11 cellular contexts compared by ENCODE assay signal in genomic region chr1:94863919-94864318, GRCh38. TPM values are rescaled to one million over a fixed set of nuclear protein-coding genes. Genes with fewer than 3 reads are reported as not detected.
A peak's percentile ranks its signal among the peaks of the same experiment; 100 is the strongest.
DNase-seq lines count a peak whose midpoint lies in the region; ATAC-seq, FAIRE-seq and TF ChIP-seq lines count a peak whose summit lies in the region.
"Had no signal": no experiment of that assay in that cellular context is flagged by ENCODE, and none has a peak within 500 bp of the region (broad histone marks: within the 10 kb centered on the region; RNA-seq: fewer than 3 reads in every experiment).

No MANE protein-coding gene starts in this region.

- no peak for FAIRE-seq in pancreas (lab: Jason Lieb, UNC)

- H3K36me3 ChIP-seq in SJSA1, result no peaks in the 10 kb centered on the region
- no peaks in the 10 kb centered on the region for H3K36me3 ChIP-seq in pancreas

- no peaks in the 10 kb centered on the region for H3K9me3 Mint-ChIP-seq in natural killer cell
- H3K9me3 Mint-ChIP-seq: stimulated activated naive CD8-positive, alpha-beta T cell treated with anti-CD3 and anti-CD28 coated beads, Interleukin-15, Interleukin-2, amounts not matched to agents 100 ng/mL and 50 ng/mL, for 24 hours had no signal

- H3K27ac ChIP-seq in SJSA1, result peak overlapping the region; percentile 79
- H3K27ac ChIP-seq in pancreas, result peak overlapping the region; percentile 72 to 97 (median 86)

- ATAC-seq in pancreas (peak; percentile 80 to 91 (median 83)), T-helper 17 cell (no peak), natural killer cell (no peak)
- ATAC-seq in stimulated activated naive CD8-positive, alpha-beta T cell treated with anti-CD3 and anti-CD28 coated beads, Interleukin-15, Interleukin-2, amounts not matched to agents 100 U/mL and 50 U/mL, for 24 hours, result no peak

- 7 to 11% methylated on average over 4 of the region's 4 CpGs for WGBS in pancreas, 2 donors

- TF ChIP-seq CTCF in pancreas (IDR thresholded peaks at IDR 0.05) (no peak), natural killer cell (IDR thresholded peaks at IDR 0.05) (no peak)

- H3K36me3 Mint-ChIP-seq in T-helper 17 cell (ENCODE audit: low read depth), result peaks cover 5% of the 10 kb centered on the region
- H3K36me3 Mint-ChIP-seq in natural killer cell, result no peaks in the 10 kb centered on the region

- H3K9me3 ChIP-seq in SJSA1 (replicated peaks) (no peaks in the 10 kb centered on the region), pancreas (no peaks in the 10 kb centered on the region), T-helper 17 cell (ENCODE audit: control insufficient read depth, low read length, poor library complexity, severe bottlenecking) (peaks cover 3% of the 10 kb centered on the region)

- H3K27ac Mint-ChIP-seq in T-helper 17 cell (no peak overlapping the region), natural killer cell (no peak overlapping the region)
- H3K27ac Mint-ChIP-seq: stimulated activated naive CD8-positive, alpha-beta T cell treated with anti-CD3 and anti-CD28 coated beads, Interleukin-15, Interleukin-2, amounts not matched to agents 100 ng/mL and 50 ng/mL, for 24 hours had no signal

- H3K27me3 Mint-ChIP-seq in T-helper 17 cell (peaks cover 28% of the 10 kb centered on the region), natural killer cell (ENCODE audit: low read depth in 2 of 2) (peaks cover 17 to 20% of the 10 kb centered on the region in 2 donors)

- H3K27me3 ChIP-seq in SJSA1 (replicated peaks) (no peaks in the 10 kb centered on the region), pancreas (no peaks in the 10 kb centered on the region)

- peaks cover 7% of the 10 kb centered on the region for H3K4me1 Mint-ChIP-seq in T-helper 17 cell
- H3K4me1 Mint-ChIP-seq in natural killer cell, result no peaks in the 10 kb centered on the region

- no peak overlapping the region for H3K4me3 Mint-ChIP-seq in T-helper 17 cell
- no peak overlapping the region for H3K4me3 Mint-ChIP-seq in natural killer cell
- H3K4me3 Mint-ChIP-seq: stimulated activated naive CD8-positive, alpha-beta T cell treated with anti-CD3 and anti-CD28 coated beads, Interleukin-15, Interleukin-2, amounts not matched to agents 100 ng/mL and 50 ng/mL, for 24 hours had no signal

- intact Hi-C loops in pancreas (cut with DNase I) (loop anchor here in 1 of 3 donors (10.0 kb wide), 1 partner anchor 61 kb away; the partner anchor contains the start of gene CNN3), natural killer cell (cut with micrococcal nuclease) (no loop called here)

- no peak overlapping the region for H3K4me3 ChIP-seq in SJSA1
- no peak overlapping the region for H3K4me3 ChIP-seq in pancreas

- DNase-seq in C1 segment of cervical spinal cord (lab: John Stamatoyannopoulos, UW) (peak in 9 of 14 donors; percentile 18 to 65 (median 30)), SJSA1 (ENCODE audit: low read depth in 1 of 2, low spot score in 2 of 2) (peak; percentile 75 to 83), foreskin melanocyte (peak; percentile 74), pancreas (peak in 3 of 6 donors; percentile 60 to 71 (median 70)), T-helper 17 cell (no peak), KG1 (lab: John Stamatoyannopoulos, UW) (no peak), natural killer cell (no peak)
- DNase-seq in stimulated activated naive CD8-positive, alpha-beta T cell treated with anti-CD3 and anti-CD28 coated beads, Interleukin-15, Interleukin-2, amounts not matched to agents 100 U/mL and 50 U/mL, for 24 hours, result no peak
- DNase-seq: cerebellar nuclear complex, NCI-H187 treated with DMSO at 0.1 percent for 48 hours had no signal

- peaks cover 50% of the 10 kb centered on the region for H3K4me1 ChIP-seq in SJSA1 (replicated peaks)
- peaks cover 39 to 45% (median 43%) of the 10 kb centered on the region in 3 donors for H3K4me1 ChIP-seq in pancreas

RNA-seq across cellular contexts. Expression of gene SLC44A3, which starts 43.8 kb away (rescaled TPM):
- total RNA-seq in SJSA1 (2014; rRNA removed; shearing (Covaris generic)), result 2.7 and 3.8 TPM in 2 replicates
- total RNA-seq in pancreas (10 to 100 TPM; 17.3 to 52.5 (median 24.4) TPM), T-helper 17 cell (1 to 10 TPM in 1 of 2 donors, under 1 TPM in 1; 0.68 to 2.1 TPM), natural killer cell (under 1 TPM in 1 of 3 donors, not detected in 2; 0.58 TPM)
- 10 to 100 TPM; 13.0 to 22.6 TPM for polyA plus RNA-seq in pancreas

Comparison
In these comparisons a context has a peak if more than half of its experiments do, and no peak if none do; other contexts are left out.
1. DNase-seq: peak in C1 segment of cervical spinal cord (9 of 14), SJSA1 (2 of 2) and foreskin melanocyte (single experiment); none in T-helper 17 cell (0 of 3), stimulated activated naive CD8-positive, alpha-beta T cell treated with anti-CD3 and anti-CD28 coated beads, Interleukin-15, Interleukin-2, amounts not matched to agents 100 U/mL and 50 U/mL, for 24 hours (single experiment), KG1 (single experiment) and natural killer cell (single experiment).
2. ATAC-seq: peak in pancreas (4 of 4); none in T-helper 17 cell (single experiment), stimulated activated naive CD8-positive, alpha-beta T cell treated with anti-CD3 and anti-CD28 coated beads, Interleukin-15, Interleukin-2, amounts not matched to agents 100 U/mL and 50 U/mL, for 24 hours (single experiment) and natural killer cell (0 of 3).